ENCODE assay signal across 20 cellular contexts in genomic region chr3:130901463-130902204, GRCh38. TPM values are rescaled to one million over a fixed set of nuclear protein-coding genes. Genes with fewer than 3 reads are reported as not detected.
DNase-seq lines count a peak whose midpoint lies in the region; ATAC-seq and TF ChIP-seq lines count a peak whose summit lies in the region.
"Had no signal": no experiment of that assay in that cellular context is flagged by ENCODE, and none has a peak within 500 bp of the region (broad histone marks: within the 10 kb centered on the region; RNA-seq: fewer than 3 reads in every experiment).

No MANE protein-coding gene starts in this region.

- ATAC-seq in effector memory CD8-positive, alpha-beta T cell (replicated peaks), result peak; percentile 31
- ATAC-seq in upper lobe of left lung (ENCODE audit: low FRiP score in 2 of 2), result peak; percentile 34 to 68
- ATAC-seq in HG03378 (IDR thresholded peaks at IDR 0.05; ENCODE audit: unreplicated experiment), result no peak
- ATAC-seq: CD8-positive, alpha-beta T cell; HCT116; left lobe of liver; Right ventricle myocardium inferior; stimulated activated naive CD8-positive, alpha-beta T cell treated with anti-CD3 and anti-CD28 coated beads, Interleukin-15, Interleukin-2, amounts not matched to agents 100 U/mL and 50 U/mL, for 24 hours had no signal

- no peaks in the 10 kb centered on the region for H3K9me3 Mint-ChIP-seq in effector memory CD8-positive, alpha-beta T cell
- H3K9me3 Mint-ChIP-seq in mesothelial cell of epicardium, result no peaks in the 10 kb centered on the region
- H3K9me3 Mint-ChIP-seq: activated B cell treated with CpG ODN at 0.5 μM for 24 hours; activated T-helper 2 cell treated with anti-CD3 and anti-CD28 coated beads, Interferon-gamma antibody, Interleukin-2, Interleukin-4, amounts not matched to agents 10 μg/mL and 5 μg/mL and 100 μg/mL, durations not matched to agents 14 hours and 24 hours and 36 hours; CD8-positive, alpha-beta T cell had no signal

- no peak for TF ChIP-seq EP300 in upper lobe of left lung (IDR thresholded peaks at IDR 0.05)

- no peaks in the 10 kb centered on the region for H3K36me3 Mint-ChIP-seq in effector memory CD8-positive, alpha-beta T cell (ENCODE audit: insufficient read depth)
- H3K36me3 Mint-ChIP-seq in mesothelial cell of epicardium, result no peaks in the 10 kb centered on the region
- H3K36me3 Mint-ChIP-seq: CD8-positive, alpha-beta T cell had no signal

- H3K4me3 Mint-ChIP-seq in effector memory CD8-positive, alpha-beta T cell, result no peak overlapping the region
- no peak overlapping the region for H3K4me3 Mint-ChIP-seq in mesothelial cell of epicardium
- H3K4me3 Mint-ChIP-seq: CD8-positive, alpha-beta T cell had no signal

- H3K27me3 ChIP-seq in upper lobe of left lung (no peaks in the 10 kb centered on the region), breast epithelium (no peaks in the 10 kb centered on the region)
- H3K27me3 ChIP-seq: cardiac muscle cell, right lobe of liver, transverse colon had no signal

- H3K27ac ChIP-seq in upper lobe of left lung, result peak overlapping the region in 1 of 4 donors; percentile 36
- no peak overlapping the region for H3K27ac ChIP-seq in breast epithelium
- H3K27ac ChIP-seq: cardiac muscle cell, right lobe of liver, transverse colon had no signal

- H3K4me1 ChIP-seq in upper lobe of left lung (peaks cover 36 to 80% (median 42%) of the 10 kb centered on the region in 4 donors), breast epithelium (no peaks in the 10 kb centered on the region)

- TF ChIP-seq POLR2A in upper lobe of left lung (IDR thresholded peaks at IDR 0.05) (no peak), breast epithelium (IDR thresholded peaks at IDR 0.05) (no peak)

- intact Hi-C loops in breast epithelium (cut with DNase I; ENCODE audit: low total_unique reads), result no loop called here

- no peaks in the 10 kb centered on the region for H3K27me3 Mint-ChIP-seq in effector memory CD8-positive, alpha-beta T cell
- no peaks in the 10 kb centered on the region for H3K27me3 Mint-ChIP-seq in mesothelial cell of epicardium (ENCODE audit: low read depth)
- H3K27me3 Mint-ChIP-seq: activated B cell treated with CpG ODN at 0.5 μM for 24 hours had no signal

- peak overlapping the region in 1 of 2 donors; percentile 29 for H3K27ac Mint-ChIP-seq in effector memory CD8-positive, alpha-beta T cell
- H3K27ac Mint-ChIP-seq in mesothelial cell of epicardium, result no peak overlapping the region
- H3K27ac Mint-ChIP-seq: activated B cell treated with CpG ODN at 0.5 μM for 24 hours; activated T-helper 2 cell treated with anti-CD3 and anti-CD28 coated beads, Interferon-gamma antibody, Interleukin-2, Interleukin-4, amounts not matched to agents 10 μg/mL and 5 μg/mL and 100 μg/mL, durations not matched to agents 14 hours and 24 hours and 36 hours; CD8-positive, alpha-beta T cell had no signal

- H3K9me3 ChIP-seq in upper lobe of left lung (no peaks in the 10 kb centered on the region), breast epithelium (no peaks in the 10 kb centered on the region)
- H3K9me3 ChIP-seq: right lobe of liver, transverse colon had no signal

- 50 to 65% methylated on average over 6 of the region's 6 CpGs for WGBS in upper lobe of left lung, 2 donors

- DNase-seq in SIG-M5 treated with dmso at 0.1 percent for 504 hours (lab: John Stamatoyannopoulos, UW; ENCODE audit: unreplicated experiment), result peak; percentile 47
- no peak for DNase-seq in SIG-M5 (lab: John Stamatoyannopoulos, UW)
- DNase-seq in MV-4-11 (lab: John Stamatoyannopoulos, UW), result peak; percentile 44
- DNase-seq in effector memory CD8-positive, alpha-beta T cell, result no peak
- no peak for DNase-seq in upper lobe of left lung
- no peak for DNase-seq in breast epithelium (ENCODE audit: low spot score in 2 of 2)
- no peak for DNase-seq in mesothelial cell of epicardium (ENCODE audit: low spot score in 2 of 2, unreplicated experiment in 2 of 2)
- DNase-seq: activated B cell treated with CpG ODN at 0.5 μM for 24 hours; activated CD8-positive, alpha-beta memory T cell treated with anti-CD3 and anti-CD28 coated beads for 24 hours; CD8-positive, alpha-beta T cell; NCI-H1930; right lobe of liver; stimulated activated naive CD8-positive, alpha-beta T cell treated with anti-CD3 and anti-CD28 coated beads, Interleukin-15, Interleukin-2, amounts not matched to agents 100 U/mL and 50 U/mL, for 24 hours; transverse colon had no signal

- no peak overlapping the region for H3K4me3 ChIP-seq in upper lobe of left lung
- no peak overlapping the region for H3K4me3 ChIP-seq in breast epithelium
- H3K4me3 ChIP-seq: cardiac muscle cell, right lobe of liver, transverse colon had no signal

- TF ChIP-seq CTCF in upper lobe of left lung (IDR thresholded peaks at IDR 0.05) (no peak), breast epithelium (IDR thresholded peaks at IDR 0.05) (no peak), mesothelial cell of epicardium (IDR thresholded peaks at IDR 0.05; ENCODE audit: unreplicated experiment) (no peak)

- H3K36me3 ChIP-seq in upper lobe of left lung (no peaks in the 10 kb centered on the region), breast epithelium (no peaks in the 10 kb centered on the region)
- H3K36me3 ChIP-seq: cardiac muscle cell, right lobe of liver, transverse colon had no signal

- peaks cover 30 to 44% of the 10 kb centered on the region in 2 donors for H3K4me1 Mint-ChIP-seq in effector memory CD8-positive, alpha-beta T cell (ENCODE audit: low read depth in 2 of 2)
- H3K4me1 Mint-ChIP-seq in mesothelial cell of epicardium, result peaks cover 17% of the 10 kb centered on the region

RNA-seq across cellular contexts. Expression of gene ATP2C1, which starts 7.8 kb away (rescaled TPM):
- 100 to 1,000 TPM in 4 of 6 donors, 10 to 100 TPM in 2; 50.3 to 131 (median 114) TPM for total RNA-seq in upper lobe of left lung
- total RNA-seq in breast epithelium, result 10 to 100 TPM; 59.4 to 76.4 (median 76.2) TPM
- 88.8 to 98.4 TPM (median 92.0 TPM) in 3 replicates for total RNA-seq in mesothelial cell of epicardium

Comparison
In these comparisons a context has a peak if more than half of its experiments do, and no peak if none do; other contexts are left out.
1. DNase-seq: peak in SIG-M5 treated with dmso at 0.1 percent for 504 hours (single experiment) and MV-4-11 (single experiment); none in SIG-M5 (single experiment), effector memory CD8-positive, alpha-beta T cell (0 of 3), upper lobe of left lung (0 of 2), breast epithelium (0 of 2) and mesothelial cell of epicardium (0 of 2).